1 cellular context compared by ENCODE assay signal in the genomic region with DNA sequence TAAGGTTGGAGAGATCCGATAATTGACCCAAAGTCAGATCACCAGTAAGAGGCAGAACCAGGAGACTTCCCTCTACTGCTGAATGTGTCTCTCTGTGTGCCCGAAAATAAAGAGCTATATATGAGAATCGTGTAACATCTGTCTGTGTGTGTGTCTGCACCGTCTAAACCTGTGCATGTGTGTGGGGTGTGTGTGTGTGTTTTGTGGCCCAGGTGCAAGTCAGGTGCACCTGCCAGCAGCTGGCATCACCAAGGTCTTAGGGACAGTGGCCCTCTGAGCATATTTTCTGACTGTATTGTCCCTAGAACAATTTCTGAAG.
TF ChIP-seq lines count a peak whose summit lies in the region.

No MANE protein-coding gene starts in this region.

TF ChIP-seq in WTC11, 78 proteins besides CTCF, POLR2A, EP300 and RAD21 (continued from another document):
- no peak for TF ChIP-seq TP53 (CRISPR knock-in tag; IDR thresholded peaks at IDR 0.05)
- no peak for TF ChIP-seq SMAD3 (CRISPR knock-in tag; IDR thresholded peaks at IDR 0.05; ENCODE audit: borderline replicate concordance)
- no peak for TF ChIP-seq TEAD4 (CRISPR knock-in tag; IDR thresholded peaks at IDR 0.05)
- no peak for TF ChIP-seq ZNF232 (CRISPR knock-in tag; IDR thresholded peaks at IDR 0.05)
TF ChIP-seq in WTC11: peak in this region for 0.
